8 cellular contexts compared by ENCODE assay signal in genomic region chr17:59746849-59747445, GRCh38. TPM values are rescaled to one million over a fixed set of nuclear protein-coding genes. Genes with fewer than 3 reads are reported as not detected.
DNase-seq lines count a peak whose midpoint lies in the region; ATAC-seq and TF ChIP-seq lines count a peak whose summit lies in the region.

No MANE protein-coding gene starts in this region.

- no peak overlapping the region for H3K27ac ChIP-seq in hepatocyte
- no peak overlapping the region for H3K27ac ChIP-seq in testis
- no peak overlapping the region for H3K27ac ChIP-seq in substantia nigra (ENCODE audit: low read depth, low read length, poor library complexity, severe bottlenecking)

- H3K4me1 ChIP-seq in hepatocyte (ENCODE audit: insufficient read depth) = no peaks in the 10 kb centered on the region
- H3K4me1 ChIP-seq in testis = peaks cover 4% of the 10 kb centered on the region

- TF ChIP-seq CTCF in hepatocyte (IDR thresholded peaks at IDR 0.05; ENCODE audit: poor library complexity) (peak; percentile 74), testis (IDR thresholded peaks at IDR 0.05) (peak; percentile 53 to 62 (median 57))

- no peaks in the 10 kb centered on the region for H3K9me2 ChIP-seq in hepatocyte (replicated peaks; ENCODE audit: insufficient read depth)

- H3K36me3 ChIP-seq in hepatocyte (replicated peaks; ENCODE audit: insufficient read depth, low read depth) = no peaks in the 10 kb centered on the region
- no peaks in the 10 kb centered on the region for H3K36me3 ChIP-seq in testis (ENCODE audit: low read depth, missing control alignments)

- no peaks in the 10 kb centered on the region for H3K9me3 ChIP-seq in hepatocyte (ENCODE audit: low read depth)
- no peaks in the 10 kb centered on the region for H3K9me3 ChIP-seq in testis

- H3K27me3 Mint-ChIP-seq in activated CD4-positive, alpha-beta T cell treated with anti-CD3 and anti-CD28 coated beads, Interleukin-2, amount 10 ng/mL, durations not matched to agents 7 days and 5 days = no peaks in the 10 kb centered on the region
- no peaks in the 10 kb centered on the region for H3K27me3 Mint-ChIP-seq in activated naive CD8-positive, alpha-beta T cell treated with anti-CD3 and anti-CD28 coated beads, Interleukin-2, amount 50 U/mL, for 24 hours

- no peaks in the 10 kb centered on the region for H3K27me3 ChIP-seq in hepatocyte
- no peaks in the 10 kb centered on the region for H3K27me3 ChIP-seq in testis

- no peak for TF ChIP-seq POLR2A in testis (IDR thresholded peaks at IDR 0.05)

- peaks cover 7% of the 10 kb centered on the region for H3K9me3 Mint-ChIP-seq in activated CD4-positive, alpha-beta T cell treated with anti-CD3 and anti-CD28 coated beads, Interleukin-2, amount 10 ng/mL, durations not matched to agents 7 days and 5 days
- peaks cover 4% of the 10 kb centered on the region for H3K9me3 Mint-ChIP-seq in activated naive CD8-positive, alpha-beta T cell treated with anti-CD3 and anti-CD28 coated beads, Interleukin-2, amount 50 U/mL, for 24 hours

- no peaks in the 10 kb centered on the region for H4K20me1 ChIP-seq in hepatocyte (ENCODE audit: insufficient read depth, poor library complexity, severe bottlenecking)

- no peak overlapping the region for H3K4me2 ChIP-seq in hepatocyte

- no peak overlapping the region for H3K4me3 Mint-ChIP-seq in activated CD4-positive, alpha-beta T cell treated with anti-CD3 and anti-CD28 coated beads, Interleukin-2, amount 10 ng/mL, durations not matched to agents 7 days and 5 days
- no peak overlapping the region for H3K4me3 Mint-ChIP-seq in activated naive CD8-positive, alpha-beta T cell treated with anti-CD3 and anti-CD28 coated beads, Interleukin-2, amount 50 U/mL, for 24 hours

- H2AFZ ChIP-seq in hepatocyte = no peak overlapping the region

- H3K79me2 ChIP-seq in hepatocyte = no peaks in the 10 kb centered on the region

- peak; percentile 46 for DNase-seq in activated CD4-positive, alpha-beta T cell treated with anti-CD3 and anti-CD28 coated beads, Interleukin-2, amount 10 ng/mL, durations not matched to agents 7 days and 5 days
- DNase-seq in activated CD4-positive, alpha-beta T cell treated with anti-CD3 and anti-CD28 coated beads for 48 hours = no peak
- DNase-seq in NCI-H1105 (lab: John Stamatoyannopoulos, UW) = peak; percentile 1
- no peak for DNase-seq in activated naive CD8-positive, alpha-beta T cell treated with anti-CD3 and anti-CD28 coated beads, Interleukin-2, amount 50 U/mL, for 24 hours
- peak; percentile 58 for DNase-seq in hepatocyte (ENCODE audit: low spot score)
- no peak for DNase-seq in testis
- no peak for DNase-seq in substantia nigra (lab: John Stamatoyannopoulos, UW)

- POLR2A ChIA-PET in activated CD4-positive, alpha-beta T cell treated with anti-CD3 and anti-CD28 coated beads, Interleukin-2, amount 10 ng/mL, durations not matched to agents 7 days and 5 days (lab: Charles Lee) = interaction anchor here (0.5 kb wide), 1 partner anchor 21 kb away, joined by 4 read pairs; no protein-coding TSS in a partner anchor

- H3K4me1 Mint-ChIP-seq in activated CD4-positive, alpha-beta T cell treated with anti-CD3 and anti-CD28 coated beads, Interleukin-2, amount 10 ng/mL, durations not matched to agents 7 days and 5 days = peaks cover 25% of the 10 kb centered on the region
- peaks cover 14% of the 10 kb centered on the region for H3K4me1 Mint-ChIP-seq in activated naive CD8-positive, alpha-beta T cell treated with anti-CD3 and anti-CD28 coated beads, Interleukin-2, amount 50 U/mL, for 24 hours

- ATAC-seq in activated naive CD8-positive, alpha-beta T cell treated with anti-CD3 and anti-CD28 coated beads, Interleukin-2, amount 50 U/mL, for 24 hours = no peak
- ATAC-seq in HG02970 (IDR thresholded peaks at IDR 0.05; ENCODE audit: low FRiP score, unreplicated experiment) = no peak

- H3K4me3 ChIP-seq in hepatocyte = no peak overlapping the region
- H3K4me3 ChIP-seq in testis = no peak overlapping the region

- intact Hi-C loops in testis (cut with DNase I; ENCODE audit: low total_unique reads) = no loop called here

- CTCF ChIA-PET in activated CD4-positive, alpha-beta T cell treated with anti-CD3 and anti-CD28 coated beads, Interleukin-2, amount 10 ng/mL, durations not matched to agents 7 days and 5 days (lab: Charles Lee) = interaction anchor here (0.6 to 4.3 kb wide), 9 partner anchors 17 to 844 kb away, joined by 3 to 21 read pairs (median 3); no protein-coding TSS in a partner anchor

- H3K27ac Mint-ChIP-seq in activated CD4-positive, alpha-beta T cell treated with anti-CD3 and anti-CD28 coated beads, Interleukin-2, amount 10 ng/mL, durations not matched to agents 7 days and 5 days = no peak overlapping the region
- H3K27ac Mint-ChIP-seq in activated naive CD8-positive, alpha-beta T cell treated with anti-CD3 and anti-CD28 coated beads, Interleukin-2, amount 50 U/mL, for 24 hours = peak overlapping the region; percentile 26

- H3K36me3 Mint-ChIP-seq in activated CD4-positive, alpha-beta T cell treated with anti-CD3 and anti-CD28 coated beads, Interleukin-2, amount 10 ng/mL, durations not matched to agents 7 days and 5 days (ENCODE audit: low read depth) = peaks cover 21% of the 10 kb centered on the region
- H3K36me3 Mint-ChIP-seq in activated naive CD8-positive, alpha-beta T cell treated with anti-CD3 and anti-CD28 coated beads, Interleukin-2, amount 50 U/mL, for 24 hours (ENCODE audit: low read depth) = peaks cover 19% of the 10 kb centered on the region

- 94% methylated on average over 4 of the region's 4 CpGs for WGBS in hepatocyte (ENCODE audit: low lambda C conversion rate, missing lambda C conversion rate)
- WGBS in testis, 2 donors = 92 to 94% methylated on average over 4 of the region's 4 CpGs

RNA-seq across cellular contexts. Expression of gene VMP1, which starts 39.5 kb away (rescaled TPM):
- 100 to 1,000 TPM; 194 to 213 TPM for total RNA-seq in activated CD4-positive, alpha-beta T cell treated with anti-CD3 and anti-CD28 coated beads, Interleukin-2, amount 10 ng/mL, durations not matched to agents 7 days and 5 days
- total RNA-seq in hepatocyte (466 and 479 TPM in 2 replicates), testis (100 to 1,000 TPM; 108 to 144 TPM)
- polyA plus RNA-seq in hepatocyte (139 and 166 TPM in 2 replicates), testis (ENCODE audit: insufficient read depth, low read depth, low replicate concordance) (63.1 TPM)

RNA-seq across cellular contexts. Expression of gene PTRH2, which starts 39.7 kb away (rescaled TPM):
- total RNA-seq in activated CD4-positive, alpha-beta T cell treated with anti-CD3 and anti-CD28 coated beads, Interleukin-2, amount 10 ng/mL, durations not matched to agents 7 days and 5 days = 10 to 100 TPM; 20.5 to 22.9 TPM
- 15.7 and 21.9 TPM in 2 replicates for total RNA-seq in hepatocyte
- polyA plus RNA-seq in hepatocyte = 31.7 and 38.7 TPM in 2 replicates
- 10 to 100 TPM; 37.7 to 40.5 TPM for total RNA-seq in testis
- polyA plus RNA-seq in testis (ENCODE audit: insufficient read depth, low read depth, low replicate concordance) = 41.6 TPM

Comparison
In these comparisons a context has a peak if more than half of its experiments do, and no peak if none do; other contexts are left out.
1. DNase-seq: peak in activated CD4-positive, alpha-beta T cell treated with anti-CD3 and anti-CD28 coated beads, Interleukin-2, amount 10 ng/mL, durations not matched to agents 7 days and 5 days (single experiment), NCI-H1105 (single experiment) and hepatocyte (single experiment); none in activated CD4-positive, alpha-beta T cell treated with anti-CD3 and anti-CD28 coated beads for 48 hours (single experiment), activated naive CD8-positive, alpha-beta T cell treated with anti-CD3 and anti-CD28 coated beads, Interleukin-2, amount 50 U/mL, for 24 hours (single experiment), testis (single experiment) and substantia nigra (0 of 49).